In genomic region chr4:26731342-26731741, GRCh38 we compare ENCODE assay signal across 11 cellular contexts.
A peak's percentile ranks its signal among the peaks of the same experiment; 100 is the strongest.
DNase-seq lines count a peak whose midpoint lies in the region; ATAC-seq lines count a peak whose summit lies in the region.
"Had no signal": no experiment of that assay in that cellular context is flagged by ENCODE, and none has a peak within 500 bp of the region (broad histone marks: within the 10 kb centered on the region; RNA-seq: fewer than 3 reads in every experiment).

No MANE protein-coding gene starts in this region.

- no peak for DNase-seq in activated CD4-positive, CD25-positive, alpha-beta regulatory T cell treated with anti-CD3 and anti-CD28 coated beads, Interleukin-2, amount 50 U/mL, for 72 hours
- peak; percentile 41 for DNase-seq in myocyte (ENCODE audit: low read depth)
- no peak for DNase-seq in CD4-positive, alpha-beta memory T cell
- no peak for DNase-seq in NCI-H2081 (lab: John Stamatoyannopoulos, UW)
- DNase-seq in mesenteric fat pad (ENCODE audit: low spot score) = no peak
- DNase-seq: activated CD8-positive, alpha-beta memory T cell treated with anti-CD3 and anti-CD28 coated beads for 24 hours; SIG-M5 had no signal

- no peaks in the 10 kb centered on the region for H3K27me3 ChIP-seq in CD4-positive, alpha-beta memory T cell (ENCODE audit: insufficient read depth, low read length)

- peak overlapping the region in 2 of 7 donors; percentile 27 to 30 for H3K27ac Mint-ChIP-seq in CD4-positive, alpha-beta memory T cell
- H3K27ac Mint-ChIP-seq: type B pancreatic cell had no signal

- POLR2A ChIA-PET in CD4-positive, alpha-beta memory T cell (lab: Charles Lee; ENCODE audit: partially characterized antibody) = no interaction called here

- H3K4me3 ChIP-seq in CD4-positive, alpha-beta memory T cell (ENCODE audit: low read length in 2 of 2) = no peak overlapping the region

- H3K9me3 ChIP-seq in CD4-positive, alpha-beta memory T cell (ENCODE audit: control insufficient read depth in 1 of 2, low read length in 2 of 2) = no peaks in the 10 kb centered on the region

- H3K4me1 ChIP-seq in CD4-positive, alpha-beta memory T cell (ENCODE audit: insufficient read depth, low read length) = no peaks in the 10 kb centered on the region

- no peaks in the 10 kb centered on the region for H3K36me3 ChIP-seq in CD4-positive, alpha-beta memory T cell (ENCODE audit: insufficient read depth, low read length)

- ATAC-seq in activated CD4-positive, CD25-positive, alpha-beta regulatory T cell treated with anti-CD3 and anti-CD28 coated beads, Interleukin-2, amount 50 U/mL, for 24 hours = peak; percentile 83 to 94
- ATAC-seq in GM21528 (IDR thresholded peaks at IDR 0.05; ENCODE audit: low FRiP score, unreplicated experiment) = peak; percentile 82
- ATAC-seq in HG03175 (IDR thresholded peaks at IDR 0.05; ENCODE audit: unreplicated experiment) = peak; percentile 72

- no peaks in the 10 kb centered on the region for H3K27me3 Mint-ChIP-seq in CD4-positive, alpha-beta memory T cell
- H3K27me3 Mint-ChIP-seq: type B pancreatic cell had no signal

- intact Hi-C loops in CD4-positive, alpha-beta memory T cell (cut with micrococcal nuclease) = no loop called here

- peaks cover 5 to 12% of the 10 kb centered on the region in 2 donors for H3K36me3 Mint-ChIP-seq in CD4-positive, alpha-beta memory T cell

- H3K27ac ChIP-seq in CD4-positive, alpha-beta memory T cell (ENCODE audit: low read depth, low read length) = no peak overlapping the region

- H3K9me3 Mint-ChIP-seq in CD4-positive, alpha-beta memory T cell = no peaks in the 10 kb centered on the region
- H3K9me3 Mint-ChIP-seq: type B pancreatic cell had no signal

- H3K4me1 Mint-ChIP-seq in CD4-positive, alpha-beta memory T cell = no peaks in the 10 kb centered on the region

- CTCF ChIA-PET in CD4-positive, alpha-beta memory T cell (lab: Charles Lee; ENCODE audit: partially characterized antibody) = no interaction called here

- no peak overlapping the region for H3K4me3 Mint-ChIP-seq in CD4-positive, alpha-beta memory T cell
- H3K4me3 Mint-ChIP-seq: type B pancreatic cell had no signal
